Comparison of ENCODE assay signal across 15 cellular contexts in genomic region chr3:72951259-72951722, GRCh38. TPM values are rescaled to one million over a fixed set of nuclear protein-coding genes. Genes with fewer than 3 reads are reported as not detected.
DNase-seq lines count a peak whose midpoint lies in the region; ATAC-seq, FAIRE-seq and TF ChIP-seq lines count a peak whose summit lies in the region.
"Had no signal": no experiment of that assay in that cellular context is flagged by ENCODE, and none has a peak within 500 bp of the region (broad histone marks: within the 10 kb centered on the region; RNA-seq: fewer than 3 reads in every experiment).

No MANE protein-coding gene starts in this region.

- no peaks in the 10 kb centered on the region for H3K9me3 ChIP-seq in psoas muscle
- H3K9me3 ChIP-seq: testis had no signal

- no peak for FAIRE-seq in D721Med (lab: Jason Lieb, UNC)
- FAIRE-seq: GM12892, RCC 7860 had no signal

- no peak overlapping the region for H3K27ac ChIP-seq in psoas muscle
- H3K27ac ChIP-seq: testis had no signal

- H3K36me3 ChIP-seq in psoas muscle (ENCODE audit: insufficient read depth in 1 of 2, low read depth in 1 of 2): no peaks in the 10 kb centered on the region

- intact Hi-C loops in psoas muscle (cut with DNase I): no loop called here

- TF ChIP-seq CTCF in GM12865 (IDR thresholded peaks at IDR 0.05; ENCODE audit: insufficient read depth, low read depth, low read length, missing control alignments): no peak
- TF ChIP-seq CTCF in psoas muscle (IDR thresholded peaks at IDR 0.05): no peak
- no peak for TF ChIP-seq CTCF in D721Med (IDR thresholded peaks at IDR 0.05; ENCODE audit: insufficient read depth, missing control alignments)

- no peaks in the 10 kb centered on the region for H3K4me1 ChIP-seq in psoas muscle

- ATAC-seq in GM19397 (IDR thresholded peaks at IDR 0.05; ENCODE audit: unreplicated experiment) (peak; percentile 42), HG03442 (IDR thresholded peaks at IDR 0.05; ENCODE audit: unreplicated experiment) (peak; percentile 67), esophagus mucosa (no peak), psoas muscle (no peak)

- WGBS in psoas muscle, 3 donors: 71 to 86% (median 84%) methylated on average over 6 of the region's 6 CpGs

- H3K4me3 ChIP-seq in GM12865 (ENCODE audit: low read depth, low read length) (no peak overlapping the region), psoas muscle (no peak overlapping the region)
- H3K4me3 ChIP-seq: testis had no signal

- DNase-seq in GM12865 (ENCODE audit: low read depth) (peak; percentile 57), foreskin melanocyte (peak; percentile 82), psoas muscle (no peak), D721Med (ENCODE audit: insufficient read length, low spot score) (no peak)
- DNase-seq in stimulated activated CD4-positive, alpha-beta T cell treated with anti-CD3 and anti-CD28 coated beads, Interleukin-15, amount 100 ng/mL, for 24 hours: no peak
- DNase-seq: activated effector memory CD4-positive, alpha-beta T cell treated with anti-CD3 and anti-CD28 coated beads, Interleukin-2, amount 50 U/mL, for 16 hours; CD4-positive, alpha-beta memory T cell; NCI-H1930; stimulated activated CD4-positive, alpha-beta T cell treated with anti-CD3 and anti-CD28 coated beads, Interleukin-4, amount 100 ng/mL, for 24 hours; testis had no signal

- H3K27me3 ChIP-seq in psoas muscle (ENCODE audit: insufficient read depth in 3 of 3, low read length in 2 of 3): no peaks in the 10 kb centered on the region
- H3K27me3 ChIP-seq: testis had no signal

RNA-seq across cellular contexts. Expression of gene PPP4R2, which starts 45.3 kb away (rescaled TPM):
- total RNA-seq in esophagus mucosa (44.5 TPM), psoas muscle (10 to 100 TPM; 51.2 to 94.1 (median 62.1) TPM)
- 10 to 100 TPM; 15.1 to 49.8 (median 20.5) TPM for polyA plus RNA-seq in psoas muscle

Comparison
In these comparisons a context has a peak if more than half of its experiments do, and no peak if none do; other contexts are left out.
1. DNase-seq: peak in GM12865 (single experiment) and foreskin melanocyte (single experiment); none in psoas muscle (0 of 2), D721Med (single experiment) and stimulated activated CD4-positive, alpha-beta T cell treated with anti-CD3 and anti-CD28 coated beads, Interleukin-15, amount 100 ng/mL, for 24 hours (single experiment).
2. ATAC-seq: peak in GM19397 (single experiment) and HG03442 (single experiment); none in esophagus mucosa (single experiment) and psoas muscle (0 of 4).